Comparison of ENCODE assay signal across 23 cellular contexts in genomic region chr11:74485868-74486267, GRCh38. TPM values are rescaled to one million over a fixed set of nuclear protein-coding genes. Genes with fewer than 3 reads are reported as not detected.
"Had no signal": no experiment of that assay in that cellular context is flagged by ENCODE, and none has a peak within 500 bp of the region (broad histone marks: within the 10 kb centered on the region; RNA-seq: fewer than 3 reads in every experiment).

No MANE protein-coding gene starts in this region.

- H3K4me1 Mint-ChIP-seq: IgD-negative memory B cell had no signal

- H3K4me3 Mint-ChIP-seq: IgD-negative memory B cell had no signal

- H3K27ac Mint-ChIP-seq: IgD-negative memory B cell had no signal

- H3K36me3 Mint-ChIP-seq: IgD-negative memory B cell had no signal

- ATAC-seq: Panc1, PC-3 had no signal

- DNase-seq: KBM-7, NCI-H1092, NCI-H1105 treated with DMSO at 0.1 percent for 48 hours, NCI-H1417 treated with DMSO at 0.1 percent for 48 hours, NCI-H146, NCI-H1694 treated with DMSO at 0.1 percent for 48 hours, NCI-H1930, NCI-H2081 treated with DMSO at 0.1 percent for 48 hours, NCI-H2171, NCI-H226, NCI-H446, NCI-H510A, NCI-H524 treated with DMSO at 0.1 percent for 48 hours, NCI-H69, NCI-H774, PC-3, SHP77, SK-N-SH, SW 1271 had no signal

- H3K27me3 Mint-ChIP-seq: IgD-negative memory B cell had no signal

- H3K9me3 Mint-ChIP-seq: IgD-negative memory B cell had no signal

RNA-seq across cellular contexts. Expression of gene KCNE3, which starts 18.5 kb away (rescaled TPM):
- total RNA-seq: MCF 10A, SK-MEL-5 had no signal
